In the genomic region with DNA sequence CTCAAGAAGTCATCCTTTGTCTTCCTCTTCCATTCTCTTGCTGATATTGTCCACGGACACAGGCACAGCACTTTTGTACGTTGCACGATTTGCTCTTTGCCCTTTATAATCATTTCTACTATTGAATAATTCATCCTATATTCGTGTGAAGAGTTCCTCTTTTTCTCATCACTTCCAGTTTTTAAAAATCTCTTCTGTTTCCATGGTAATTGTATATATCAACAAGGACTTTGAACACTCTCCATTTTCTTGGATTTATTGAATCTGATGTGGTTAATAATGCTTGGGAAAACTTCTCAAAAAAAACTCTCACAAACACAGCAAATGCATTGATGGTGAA, we compare ENCODE assay signal across 1 cellular context.
TF ChIP-seq lines count a peak whose summit lies in the region.

No MANE protein-coding gene starts in this region.

TF ChIP-seq in K562, 482 proteins besides CTCF, POLR2A, EP300 and RAD21 (continued from another document):
- no peak for TF ChIP-seq NFYB (IDR thresholded peaks at IDR 0.05; ENCODE audit: extremely low read depth, insufficient read length)
